28 cellular contexts compared by ENCODE assay signal in genomic region chr6:38617856-38618255, GRCh38.
"Had no signal": no experiment of that assay in that cellular context is flagged by ENCODE, and none has a peak within 500 bp of the region (broad histone marks: within the 10 kb centered on the region; RNA-seq: fewer than 3 reads in every experiment).

No MANE protein-coding gene starts in this region.

- H3K4me3 ChIP-seq: adrenal gland, cardiac muscle cell, Peyer's patch, SJCRH30 had no signal

- H3K36me3 Mint-ChIP-seq: activated CD4-positive, alpha-beta memory T cell treated with anti-CD3 and anti-CD28 coated beads for 36 hours; activated naive CD4-positive, alpha-beta T cell treated with anti-CD3 and anti-CD28 coated beads, Interleukin-2, amount 10 ng/mL, durations not matched to agents 7 days and 5 days; activated naive CD8-positive, alpha-beta T cell treated with anti-CD3 and anti-CD28 coated beads, Interleukin-2, amount 10 ng/mL, durations not matched to agents 7 days and 5 days had no signal

- H3K4me1 Mint-ChIP-seq: activated CD4-positive, alpha-beta T cell treated with anti-CD3 and anti-CD28 coated beads, Interleukin-2, amount 10 ng/mL, durations not matched to agents 7 days and 5 days; activated naive CD4-positive, alpha-beta T cell treated with anti-CD3 and anti-CD28 coated beads, Interleukin-2, amount 10 ng/mL, durations not matched to agents 7 days and 5 days; activated naive CD8-positive, alpha-beta T cell treated with anti-CD3 and anti-CD28 coated beads, Interleukin-2, amount 10 ng/mL, durations not matched to agents 7 days and 5 days had no signal

- H3K9ac ChIP-seq: SK-N-SH had no signal

- H3K27ac ChIP-seq: brain microvascular endothelial cell, cardiac muscle cell, Peyer's patch, RWPE1, SJCRH30, VCaP had no signal

- H3K4me3 Mint-ChIP-seq: activated CD4-positive, alpha-beta memory T cell treated with anti-CD3 and anti-CD28 coated beads for 36 hours; activated CD4-positive, alpha-beta T cell treated with anti-CD3 and anti-CD28 coated beads, Interleukin-2, amount 10 ng/mL, durations not matched to agents 7 days and 5 days; activated naive CD4-positive, alpha-beta T cell treated with anti-CD3 and anti-CD28 coated beads, Interleukin-2, amount 10 ng/mL, durations not matched to agents 7 days and 5 days; activated naive CD8-positive, alpha-beta T cell treated with anti-CD3 and anti-CD28 coated beads, Interleukin-2, amount 10 ng/mL, durations not matched to agents 7 days and 5 days had no signal

- H3K9me3 Mint-ChIP-seq: activated CD4-positive, alpha-beta memory T cell treated with anti-CD3 and anti-CD28 coated beads for 36 hours; activated CD4-positive, alpha-beta T cell treated with anti-CD3 and anti-CD28 coated beads, Interleukin-2, amount 10 ng/mL, durations not matched to agents 7 days and 5 days; activated naive CD4-positive, alpha-beta T cell treated with anti-CD3 and anti-CD28 coated beads, Interleukin-2, amount 10 ng/mL, durations not matched to agents 7 days and 5 days; activated naive CD8-positive, alpha-beta T cell treated with anti-CD3 and anti-CD28 coated beads, Interleukin-2, amount 10 ng/mL, durations not matched to agents 7 days and 5 days; activated T-helper 2 cell treated with anti-CD3 and anti-CD28 coated beads, Interferon-gamma antibody, Interleukin-2, Interleukin-4, amounts not matched to agents 10 μg/mL and 5 μg/mL and 100 μg/mL, durations not matched to agents 14 hours and 24 hours and 36 hours had no signal

- DNase-seq: activated CD4-positive, alpha-beta memory T cell treated with anti-CD3 and anti-CD28 coated beads for 36 hours; activated CD4-positive, alpha-beta T cell treated with anti-CD3 and anti-CD28 coated beads, Interleukin-2, amount 10 ng/mL, durations not matched to agents 7 days and 5 days; activated CD4-positive, CD25-positive, alpha-beta regulatory T cell; activated CD8-positive, alpha-beta memory T cell treated with anti-CD3 and anti-CD28 coated beads for 24 hours; activated gamma-delta T cell treated with Interleukin-2 at 50 U/mL for 16 hours; activated naive CD4-positive, alpha-beta T cell treated with anti-CD3 and anti-CD28 coated beads, Interleukin-2, amount 10 ng/mL, durations not matched to agents 7 days and 5 days; activated naive CD8-positive, alpha-beta T cell treated with anti-CD3 and anti-CD28 coated beads, Interleukin-2, amount 10 ng/mL, durations not matched to agents 7 days and 5 days; activated T-cell treated with anti-CD3 and anti-CD28 coated beads, Interleukin-2, amount 50 U/mL, for 48 hours; adrenal gland; anterior cingulate cortex; brain microvascular endothelial cell; Karpas-422; MM.1S; NCI-H1105; NCI-H1436 treated with DMSO at 0.1 percent for 48 hours; NCI-H187; NCI-H2081 treated with DMSO at 0.1 percent for 48 hours; NCI-H446; NCI-H524; Peyer's patch; Right ventricle myocardium superior; SJCRH30; SK-N-SH; T-helper 1 cell had no signal

- H3K27ac Mint-ChIP-seq: activated CD4-positive, alpha-beta memory T cell treated with anti-CD3 and anti-CD28 coated beads for 36 hours; activated CD4-positive, alpha-beta T cell treated with anti-CD3 and anti-CD28 coated beads, Interleukin-2, amount 10 ng/mL, durations not matched to agents 7 days and 5 days; activated naive CD4-positive, alpha-beta T cell treated with anti-CD3 and anti-CD28 coated beads, Interleukin-2, amount 10 ng/mL, durations not matched to agents 7 days and 5 days; activated naive CD8-positive, alpha-beta T cell treated with anti-CD3 and anti-CD28 coated beads, Interleukin-2, amount 10 ng/mL, durations not matched to agents 7 days and 5 days; activated T-helper 2 cell treated with anti-CD3 and anti-CD28 coated beads, Interferon-gamma antibody, Interleukin-2, Interleukin-4, amounts not matched to agents 10 μg/mL and 5 μg/mL and 100 μg/mL, durations not matched to agents 14 hours and 24 hours and 36 hours had no signal

- H3K36me3 ChIP-seq: adrenal gland, brain microvascular endothelial cell, cardiac muscle cell, Peyer's patch, SJCRH30 had no signal

- H3K4me1 ChIP-seq: Peyer's patch had no signal

- H3K27me3 ChIP-seq: adrenal gland, brain microvascular endothelial cell, cardiac muscle cell, Peyer's patch, SJCRH30 had no signal

- H3K27me3 Mint-ChIP-seq: activated CD4-positive, alpha-beta memory T cell treated with anti-CD3 and anti-CD28 coated beads for 36 hours; activated CD4-positive, alpha-beta T cell treated with anti-CD3 and anti-CD28 coated beads, Interleukin-2, amount 10 ng/mL, durations not matched to agents 7 days and 5 days; activated naive CD4-positive, alpha-beta T cell treated with anti-CD3 and anti-CD28 coated beads, Interleukin-2, amount 10 ng/mL, durations not matched to agents 7 days and 5 days; activated naive CD8-positive, alpha-beta T cell treated with anti-CD3 and anti-CD28 coated beads, Interleukin-2, amount 10 ng/mL, durations not matched to agents 7 days and 5 days had no signal

- H3K9me3 ChIP-seq: adrenal gland, Peyer's patch, SJCRH30, SK-N-SH had no signal
